ENCODE assay signal across 11 cellular contexts in genomic region chr1:198543670-198544260, GRCh38. TPM values are rescaled to one million over a fixed set of nuclear protein-coding genes. Genes with fewer than 3 reads are reported as not detected.
A peak's percentile ranks its signal among the peaks of the same experiment; 100 is the strongest.
DNase-seq lines count a peak whose midpoint lies in the region; ATAC-seq and TF ChIP-seq lines count a peak whose summit lies in the region.
"Had no signal": no experiment of that assay in that cellular context is flagged by ENCODE, and none has a peak within 500 bp of the region (broad histone marks: within the 10 kb centered on the region; RNA-seq: fewer than 3 reads in every experiment).

No MANE protein-coding gene starts in this region.

- peaks cover 0 to 10% (median 5%) of the 10 kb centered on the region in 7 donors for H3K9me3 Mint-ChIP-seq in CD14-positive monocyte

- H3K27ac ChIP-seq in right atrium auricular region: no peak overlapping the region
- H3K27ac ChIP-seq: BLaER1 had no signal

- peak overlapping the region; percentile 85 to 95 (median 91) for H3K27ac Mint-ChIP-seq in CD14-positive monocyte
- H3K27ac Mint-ChIP-seq in T-helper 17 cell: peak overlapping the region; percentile 86

- peaks cover 0 to 3% of the 10 kb centered on the region in 2 donors for H3K36me3 Mint-ChIP-seq in CD14-positive monocyte
- no peaks in the 10 kb centered on the region for H3K36me3 Mint-ChIP-seq in T-helper 17 cell (ENCODE audit: low read depth)

- H3K36me3 ChIP-seq in right atrium auricular region: no peaks in the 10 kb centered on the region
- H3K36me3 ChIP-seq: BLaER1 had no signal

- H3K9me3 ChIP-seq in T-helper 17 cell (ENCODE audit: control insufficient read depth, low read length, poor library complexity, severe bottlenecking) (no peaks in the 10 kb centered on the region), right atrium auricular region (no peaks in the 10 kb centered on the region)
- H3K9me3 ChIP-seq: BLaER1 had no signal

- no peaks in the 10 kb centered on the region for H3K4me1 ChIP-seq in right atrium auricular region
- H3K4me1 ChIP-seq: BLaER1 had no signal

- WGBS in lower leg skin, 2 donors: 62% methylated on average over 2 of the region's 2 CpGs

- H3K4me3 ChIP-seq in right atrium auricular region (no peak overlapping the region), lower leg skin (ENCODE audit: low read depth, poor library complexity, severe bottlenecking) (no peak overlapping the region)
- H3K4me3 ChIP-seq: BLaER1 had no signal

- no peak for DNase-seq in CD14-positive monocyte (ENCODE audit: low spot score)
- no peak for DNase-seq in T-helper 17 cell
- DNase-seq in NCI-H2227 treated with DMSO at 0.1 percent for 48 hours (lab: John Stamatoyannopoulos, UW): no peak
- DNase-seq in right atrium auricular region (ENCODE audit: low spot score): no peak
- DNase-seq in dermis blood vessel endothelial cell: no peak
- no peak for DNase-seq in lower leg skin (ENCODE audit: low spot score in 2 of 2)
- DNase-seq: HCEC 1CT, NCI-H2081 had no signal

- TF ChIP-seq CTCF in CD14-positive monocyte (IDR thresholded peaks at IDR 0.05): no peak
- TF ChIP-seq CTCF in right atrium auricular region (IDR thresholded peaks at IDR 0.05): no peak
- no peak for TF ChIP-seq CTCF in lower leg skin (IDR thresholded peaks at IDR 0.05)

- peaks cover 14% of the 10 kb centered on the region for H3K4me1 Mint-ChIP-seq in CD14-positive monocyte
- H3K4me1 Mint-ChIP-seq in T-helper 17 cell: peaks cover 20% of the 10 kb centered on the region

- TF ChIP-seq POLR2A in lower leg skin (IDR thresholded peaks at IDR 0.05): no peak

- ATAC-seq in GM19351 (IDR thresholded peaks at IDR 0.05; ENCODE audit: unreplicated experiment): peak; percentile 96
- peak; percentile 58 for ATAC-seq in HG03108 (IDR thresholded peaks at IDR 0.05; ENCODE audit: unreplicated experiment)
- peak; percentile 30 for ATAC-seq in T-helper 17 cell

- H3K27me3 ChIP-seq in right atrium auricular region: no peaks in the 10 kb centered on the region
- H3K27me3 ChIP-seq: BLaER1 had no signal

- intact Hi-C loops in CD14-positive monocyte (cut with micrococcal nuclease): no loop called here
- intact Hi-C loops in lower leg skin (cut with DNase I; ENCODE audit: low total_unique reads): no loop called here

- H3K4me3 Mint-ChIP-seq in CD14-positive monocyte (peak overlapping the region in 1 of 2 donors; percentile 16), T-helper 17 cell (no peak overlapping the region)

- H3K27me3 Mint-ChIP-seq in CD14-positive monocyte (ENCODE audit: low read depth in 3 of 3): no peaks in the 10 kb centered on the region
- H3K27me3 Mint-ChIP-seq in T-helper 17 cell: no peaks in the 10 kb centered on the region

RNA-seq across cellular contexts. Expression of gene ATP6V1G3, which starts 3.3 kb away (rescaled TPM):
- not detected for polyA plus RNA-seq in CD14-positive monocyte
- total RNA-seq in T-helper 17 cell (not detected), right atrium auricular region (not detected), dermis blood vessel endothelial cell (0.47 and 1.2 TPM in 2 replicates), lower leg skin (not detected)

Comparison
In these comparisons a context has a peak if more than half of its experiments do, and no peak if none do; other contexts are left out.
1. ATAC-seq: peak in every context shown above with its lines; median percentile 96 in GM19351; 58 in HG03108; 30 in T-helper 17 cell.